In genomic region chr17:45722161-45722560, GRCh38 we compare ENCODE assay signal across 9 cellular contexts.
A peak's percentile ranks its signal among the peaks of the same experiment; 100 is the strongest.
DNase-seq lines count a peak whose midpoint lies in the region; ATAC-seq, FAIRE-seq and TF ChIP-seq lines count a peak whose summit lies in the region.
"Had no signal": no experiment of that assay in that cellular context is flagged by ENCODE, and none has a peak within 500 bp of the region (broad histone marks: within the 10 kb centered on the region; RNA-seq: fewer than 3 reads in every experiment).

No MANE protein-coding gene starts in this region.

- no peaks in the 10 kb centered on the region for H3K23me2 ChIP-seq in H1 (ENCODE audit: low read depth, low read length)

- H3K23ac ChIP-seq in H1 (ENCODE audit: insufficient read length), result no peak overlapping the region

- 32% methylated on average over 7 of the region's 7 CpGs; no CpG with 5 or more reads in 1 of the 2 experiments for WGBS in H1 (ENCODE audit: extremely low coverage in 1 of 2, insufficient coverage in 1 of 2, insufficient read length in 1 of 2, insufficient replicate concordance in 2 of 2, low coverage in 1 of 2, low lambda C conversion rate in 2 of 2, missing lambda C conversion rate in 1 of 2), 2 experiments

- no peaks in the 10 kb centered on the region for H3K36me3 ChIP-seq in H1 (ENCODE audit: control insufficient read depth in 2 of 4, insufficient read depth in 4 of 4, low read length in 3 of 4)

- H3K4me1 Mint-ChIP-seq in osteocyte (ENCODE audit: unreplicated experiment), result no peaks in the 10 kb centered on the region

- H3K27ac ChIP-seq in H1 (ENCODE audit: low read depth, low read length), result no peak overlapping the region

- H4K20me1 ChIP-seq in H1 (replicated peaks in 1 of 2; ENCODE audit: control insufficient read depth in 1 of 2, insufficient read depth in 2 of 2, low read length in 2 of 2), result no peaks in the 10 kb centered on the region

- H4K5ac ChIP-seq in H1 (ENCODE audit: insufficient read length, low read depth, low read length), result no peak overlapping the region

- H2BK120ac ChIP-seq in H1 (replicated peaks; ENCODE audit: low read depth, low read length), result no peak overlapping the region

- no peaks in the 10 kb centered on the region; a peak in 1 of 7 replicates for H3K27me3 ChIP-seq in H1 (replicated peaks in 1 of 4; ENCODE audit: control insufficient read depth in 3 of 4, extremely low read depth in 1 of 4, insufficient read depth in 3 of 4, low read length in 3 of 4)

- TF ChIP-seq RAD21 in H1 (IDR thresholded peaks at IDR 0.05 in 1 of 2, conservative IDR thresholded peaks at IDR 0.05 in 1 of 2; ENCODE audit: low read depth in 2 of 2, low read length in 2 of 2), result peak; percentile 80 to 84

- H2BK20ac ChIP-seq in H1 (ENCODE audit: low read length), result no peak overlapping the region

- H3K9ac ChIP-seq in H1 (replicated peaks in 1 of 4; ENCODE audit: extremely low read depth in 1 of 4, low read depth in 3 of 4, low read length in 3 of 4), result no peak overlapping the region

- DNase-seq in NCI-H345 (lab: John Stamatoyannopoulos, UW) (peak; percentile 74), H1 (ENCODE audit: low read depth in 1 of 2, low spot score in 2 of 2) (peak in 1 of 2 experiments; percentile 69), osteocyte (ENCODE audit: extremely low spot score, unreplicated experiment) (no peak), DMS79 (lab: John Stamatoyannopoulos, UW) (no peak), NCI-H1930 (lab: John Stamatoyannopoulos, UW) (no peak)
- DNase-seq: activated naive CD8-positive, alpha-beta T cell treated with anti-CD3 and anti-CD28 coated beads, Interleukin-2, amount 10 ng/mL, durations not matched to agents 7 days and 5 days; T-helper 1 cell had no signal

- no peak overlapping the region for H3K4ac ChIP-seq in H1 (replicated peaks; ENCODE audit: insufficient read length, low read depth, low read length)

- TF ChIP-seq EP300 in H1 (IDR thresholded peaks at IDR 0.05; ENCODE audit: borderline replicate concordance in 1 of 2, low read depth in 2 of 2, low read length in 2 of 2), result no peak

- TF ChIP-seq CTCF in GM12872 (IDR thresholded peaks at IDR 0.05; ENCODE audit: insufficient read depth, low read depth, low read length), result peak; percentile 17; the same call in 1 of the 3 replicates
- TF ChIP-seq CTCF in H1 (IDR thresholded peaks at IDR 0.05; ENCODE audit: control extremely low read depth in 1 of 3, insufficient read depth in 1 of 3, low read depth in 1 of 3, low read length in 3 of 3), result peak; percentile 76 to 95 (median 80)
- TF ChIP-seq CTCF in osteocyte (IDR thresholded peaks at IDR 0.05), result peak; percentile 31

- no peaks in the 10 kb centered on the region for H3K79me2 ChIP-seq in H1 (ENCODE audit: control insufficient read depth in 1 of 2, insufficient read depth in 2 of 2, low read length in 2 of 2)

- no peak overlapping the region for H2BK12ac ChIP-seq in H1 (ENCODE audit: low read depth, low read length)

- no peak for TF ChIP-seq POLR2A in H1 (IDR thresholded peaks at IDR 0.05; ENCODE audit: control extremely low read depth in 1 of 2, low read depth in 2 of 2, low read length in 2 of 2)

- H3K9me3 ChIP-seq in H1 (ENCODE audit: insufficient read depth in 2 of 2, low read depth in 1 of 2, low read length in 1 of 2), result 0 out of 4 replicates have a peak, but pooled peaks cover 0 to 2% of the 10 kb centered on the region in 2 experiments

- no peak overlapping the region for H2AK5ac ChIP-seq in H1 (ENCODE audit: low read depth, low read length)

- H2BK5ac ChIP-seq in H1 (ENCODE audit: low read depth, low read length), result no peak overlapping the region

- CTCF ChIA-PET in H1 (lab: Charles Lee; ENCODE audit: partially characterized antibody), result interaction anchor here (0.6 to 4.0 kb wide), 54 partner anchors 9 to 294 kb away, joined by 3 to 51 read pairs (median 6); partner anchors contain the start of gene CRHR1

- H3K27me3 Mint-ChIP-seq in osteocyte (ENCODE audit: unreplicated experiment), result peaks cover 55% of the 10 kb centered on the region

- H3K4me3 ChIP-seq in H1 (ENCODE audit: extremely low read depth in 1 of 4, insufficient read depth in 2 of 4, low read depth in 3 of 4, low read length in 4 of 4), result no peak overlapping the region

- H2BK15ac ChIP-seq in H1 (ENCODE audit: low read length), result no peak overlapping the region

- H3K79me1 ChIP-seq in H1 (ENCODE audit: low read depth, low read length), result no peaks in the 10 kb centered on the region

- H3K56ac ChIP-seq in H1 (replicated peaks; ENCODE audit: insufficient read length, low read depth, low read length), result no peak overlapping the region

- no peak overlapping the region for H2AFZ ChIP-seq in H1 (ENCODE audit: low read length)

- FAIRE-seq in H1 (lab: Jason Lieb, UNC), result no peak

- ATAC-seq in HG03045 (IDR thresholded peaks at IDR 0.05; ENCODE audit: unreplicated experiment), result no peak

- H3K4me1 ChIP-seq in H1 (replicated peaks in 1 of 4; ENCODE audit: control insufficient read depth in 3 of 4, insufficient read depth in 4 of 4, low read length in 3 of 4), result no peaks in the 10 kb centered on the region; a peak in 1 of 7 replicates

- no peak overlapping the region for H3K4me3 Mint-ChIP-seq in osteocyte (ENCODE audit: unreplicated experiment)
- H3K4me3 Mint-ChIP-seq: activated naive CD8-positive, alpha-beta T cell treated with anti-CD3 and anti-CD28 coated beads, Interleukin-2, amount 10 ng/mL, durations not matched to agents 7 days and 5 days had no signal

- no peak overlapping the region for H3K18ac ChIP-seq in H1 (ENCODE audit: extremely low read depth, low read length)

- H3K27ac Mint-ChIP-seq in osteocyte (ENCODE audit: unreplicated experiment), result no peak overlapping the region
- H3K27ac Mint-ChIP-seq: activated naive CD8-positive, alpha-beta T cell treated with anti-CD3 and anti-CD28 coated beads, Interleukin-2, amount 10 ng/mL, durations not matched to agents 7 days and 5 days had no signal

- no peak overlapping the region for H3K4me2 ChIP-seq in H1 (ENCODE audit: insufficient read depth in 1 of 2, low read depth in 2 of 2, low read length in 2 of 2)

- POLR2A ChIA-PET in H1 (lab: Charles Lee; ENCODE audit: partially characterized antibody), result interaction anchor here (0.8 to 1.7 kb wide), 2 partner anchors 26 to 61 kb away, joined by 3 read pairs; no protein-coding TSS in a partner anchor

- H4K8ac ChIP-seq in H1 (ENCODE audit: extremely low read depth, insufficient read depth, low read length), result no peak overlapping the region

- H3K14ac ChIP-seq in H1 (ENCODE audit: insufficient read length), result no peak overlapping the region

- H3K36me3 Mint-ChIP-seq in osteocyte (ENCODE audit: unreplicated experiment), result no peaks in the 10 kb centered on the region
- H3K36me3 Mint-ChIP-seq: activated naive CD8-positive, alpha-beta T cell treated with anti-CD3 and anti-CD28 coated beads, Interleukin-2, amount 10 ng/mL, durations not matched to agents 7 days and 5 days had no signal

- no peak overlapping the region for H4K91ac ChIP-seq in H1 (replicated peaks; ENCODE audit: insufficient read length, low read length)

- H3K9me3 Mint-ChIP-seq in osteocyte (ENCODE audit: unreplicated experiment), result no peaks in the 10 kb centered on the region

TF ChIP-seq in H1, 55 proteins besides CTCF, POLR2A, EP300 and RAD21:
- TF ChIP-seq RNF2 (IDR thresholded peaks at IDR 0.05; ENCODE audit: borderline replicate concordance, low read depth, low read length, missing control alignments, poor library complexity, severe bottlenecking) (no peak), SAP30 (IDR thresholded peaks at IDR 0.05; ENCODE audit: insufficient read depth, insufficient replicate concordance, low read length) (no peak), KDM1A (IDR thresholded peaks at IDR 0.05; ENCODE audit: borderline replicate concordance, low read length) (no peak), GABPA (IDR thresholded peaks at IDR 0.05; ENCODE audit: borderline replicate concordance, insufficient read depth, low read length) (peak; percentile 36; the same call in 1 of the 2 replicates), YY1 (IDR thresholded peaks at IDR 0.05; ENCODE audit: low read depth, low read length) (0 out of 2 replicates have a peak, but pooled peaks have one; percentile 21), KDM5A (IDR thresholded peaks at IDR 0.05; ENCODE audit: low read length) (no peak), MAFK (IDR thresholded peaks at IDR 0.05; ENCODE audit: low read depth, low read length) (no peak), SP2 (IDR thresholded peaks at IDR 0.05; ENCODE audit: low read length) (no peak), HDAC6 (IDR thresholded peaks at IDR 0.05; ENCODE audit: low read depth, low read length) (no peak), SIX5 (IDR thresholded peaks at IDR 0.05; ENCODE audit: low read depth, low read length) (no peak), SIRT6 (IDR thresholded peaks at IDR 0.05; ENCODE audit: low read length) (no peak), ASH2L (IDR thresholded peaks at IDR 0.05; ENCODE audit: low read length) (no peak), GTF2F1 (IDR thresholded peaks at IDR 0.05; ENCODE audit: borderline replicate concordance, low read depth, low read length) (no peak)
- TF ChIP-seq, protein P1, sequence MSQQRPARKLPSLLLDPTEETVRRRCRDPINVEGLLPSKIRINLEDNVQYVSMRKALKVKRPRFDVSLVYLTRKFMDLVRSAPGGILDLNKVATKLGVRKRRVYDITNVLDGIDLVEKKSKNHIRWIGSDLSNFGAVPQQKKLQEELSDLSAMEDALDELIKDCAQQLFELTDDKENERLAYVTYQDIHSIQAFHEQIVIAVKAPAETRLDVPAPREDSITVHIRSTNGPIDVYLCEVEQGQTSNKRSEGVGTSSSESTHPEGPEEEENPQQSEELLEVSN (IDR thresholded peaks at IDR 0.05), result no peak

Comparison
In these comparisons a context has a peak if more than half of its experiments do, and no peak if none do; other contexts are left out.
1. CTCF ChIP-seq: peak in every context shown above with its lines; median percentile 80 in H1; 31 in osteocyte; 17 in GM12872.